In the genomic region with DNA sequence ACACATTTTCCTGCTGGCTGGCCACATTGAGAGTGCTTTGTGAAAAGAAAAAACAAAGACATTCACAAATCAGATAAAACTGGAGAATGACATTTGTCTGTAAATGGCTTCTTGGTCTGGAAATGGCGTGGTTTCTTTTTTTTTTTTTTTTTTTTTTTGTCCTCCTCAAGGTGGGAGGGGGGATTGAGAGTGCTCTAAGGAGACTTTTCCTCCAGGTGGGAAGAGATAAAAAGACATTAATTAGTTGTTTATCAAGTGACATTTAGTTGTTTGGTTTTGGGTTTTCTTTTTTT, we compare ENCODE assay signal across 8 cellular contexts. TPM values are rescaled to one million over a fixed set of nuclear protein-coding genes. Genes with fewer than 3 reads are reported as not detected.
DNase-seq lines count a peak whose midpoint lies in the region; ATAC-seq and TF ChIP-seq lines count a peak whose summit lies in the region.

No MANE protein-coding gene starts in this region.

- CTCF ChIA-PET in PC-3 (lab: Charles Lee) = no interaction called here

- H3K36me3 Mint-ChIP-seq in endodermal cell (ENCODE audit: low read depth) = peaks cover 20% of the 10 kb centered on the region

- peak overlapping the region; percentile 91 for H3K4me3 ChIP-seq in PC-3 (ENCODE audit: low read length)
- H3K4me3 ChIP-seq in endodermal cell (ENCODE audit: low read length) = peak overlapping the region; percentile 82
- H3K4me3 ChIP-seq in prostate gland = peak overlapping the region; percentile 69 to 81

- H3K36me3 ChIP-seq in PC-3 (ENCODE audit: low read depth, low read length) = peaks cover 25% of the 10 kb centered on the region; the same call in 1 of the 2 replicates
- peaks cover 28% of the 10 kb centered on the region for H3K36me3 ChIP-seq in endodermal cell (ENCODE audit: control insufficient read depth, insufficient read depth, low read length)
- no peaks in the 10 kb centered on the region for H3K36me3 ChIP-seq in prostate gland

- ATAC-seq in PC-3 (no peak), HG02973 (IDR thresholded peaks at IDR 0.05; ENCODE audit: unreplicated experiment) (no peak)

- no peaks in the 10 kb centered on the region for H3K27me3 Mint-ChIP-seq in endodermal cell (ENCODE audit: insufficient read depth)

- H2AFZ ChIP-seq in PC-3 (ENCODE audit: low read length) = peak overlapping the region; percentile 68

- POLR2A ChIA-PET in PC-3 (lab: Charles Lee; ENCODE audit: unreplicated experiment) = no interaction called here

- H3K27me3 ChIP-seq in PC-3 (ENCODE audit: low read length) = no peaks in the 10 kb centered on the region
- no peaks in the 10 kb centered on the region for H3K27me3 ChIP-seq in endodermal cell (ENCODE audit: control insufficient read depth, insufficient read depth, low read length, poor library complexity, severe bottlenecking)
- no peaks in the 10 kb centered on the region for H3K27me3 ChIP-seq in prostate gland (replicated peaks; ENCODE audit: insufficient read depth)

- H3K9me3 ChIP-seq in PC-3 (ENCODE audit: low read length) (no peaks in the 10 kb centered on the region), endodermal cell (ENCODE audit: control insufficient read depth, low read length) (no peaks in the 10 kb centered on the region), prostate gland (no peaks in the 10 kb centered on the region)

- peaks cover 66% of the 10 kb centered on the region for H3K79me2 ChIP-seq in PC-3 (ENCODE audit: low read length)

- DNase-seq in DMS 273 (lab: John Stamatoyannopoulos, UW; ENCODE audit: unreplicated experiment) (peak; percentile 53), DMS 273 treated with DMSO at 0.1 percent for 48 hours (lab: John Stamatoyannopoulos, UW) (no peak), PC-3 (no peak), endodermal cell (no peak), prostate gland (ENCODE audit: low spot score) (no peak), AML-193 (lab: John Stamatoyannopoulos, UW) (no peak), midbrain (lab: John Stamatoyannopoulos, UW) (no peak)

- no peaks in the 10 kb centered on the region for H3K9me2 ChIP-seq in PC-3 (replicated peaks; ENCODE audit: low read length)

- H3K4me1 Mint-ChIP-seq in endodermal cell = peaks cover 47% of the 10 kb centered on the region

- no peak for TF ChIP-seq POLR2A in prostate gland (IDR thresholded peaks at IDR 0.05)

- WGBS in endodermal cell (ENCODE audit: insufficient coverage in 1 of 2, insufficient read length in 1 of 2), 2 experiments = 0% methylated on average over 1 of the region's 1 CpG; no CpG with 5 or more reads in 1 of the 2 experiments
- 0% methylated on average over 1 of the region's 1 CpG for WGBS in prostate gland

- H4K20me1 ChIP-seq in PC-3 (ENCODE audit: low read length) = peaks cover 45% of the 10 kb centered on the region

- BruUV-seq in PC-3 (replicated peaks; lab: Mats Ljungman, UMichigan) = no TSS peak

- intact Hi-C loops in PC-3 (cut with micrococcal nuclease) (loop anchor here (5.0 kb wide), 2 partner anchors 89 to 139 kb away; a partner anchor contains a TSS), prostate gland (cut with DNase I) (loop anchor here (5.0 kb wide), 1 partner anchor 139 kb away; a partner anchor contains a TSS)

- H3K9ac ChIP-seq in PC-3 (ENCODE audit: low read length) (peak overlapping the region; percentile 86), endodermal cell (ENCODE audit: extremely low read depth, low read length, poor library complexity, severe bottlenecking) (peak overlapping the region; percentile 96)

- peak overlapping the region; percentile 98 for H3K27ac Mint-ChIP-seq in endodermal cell

- 0 out of 2 replicates have a peak overlapping the region, but pooled peaks have one; percentile 62 for H3K27ac ChIP-seq in PC-3 (ENCODE audit: low read length)
- H3K27ac ChIP-seq in endodermal cell (ENCODE audit: low read depth, low read length) = peak overlapping the region; percentile 81
- peak overlapping the region; percentile 98 to 100 for H3K27ac ChIP-seq in prostate gland

- H3K4me1 ChIP-seq in PC-3 (ENCODE audit: insufficient read depth, low read length) = peaks cover 25% of the 10 kb centered on the region
- peaks cover 21% of the 10 kb centered on the region for H3K4me1 ChIP-seq in endodermal cell (ENCODE audit: control insufficient read depth, insufficient read depth, low read length)
- H3K4me1 ChIP-seq in prostate gland (replicated peaks) = peaks cover 15% of the 10 kb centered on the region

- H3K4me2 ChIP-seq in PC-3 (ENCODE audit: low read length) = peak overlapping the region; percentile 78

- no peak for TF ChIP-seq CTCF in PC-3 (conservative IDR thresholded peaks at IDR 0.05; ENCODE audit: low read depth, low read length)
- no peak for TF ChIP-seq CTCF in endodermal cell (conservative IDR thresholded peaks at IDR 0.05)
- TF ChIP-seq CTCF in prostate gland (IDR thresholded peaks at IDR 0.05) = no peak

- H3K4me3 Mint-ChIP-seq in endodermal cell = peak overlapping the region; percentile 90

- no peaks in the 10 kb centered on the region for H3K9me3 Mint-ChIP-seq in endodermal cell

- no peaks in the 10 kb centered on the region for H3F3A ChIP-seq in PC-3 (ENCODE audit: low read length, unreplicated experiment)

RNA-seq across cellular contexts. Expression of a gene that starts 40.4 kb away (rescaled TPM):
- total RNA-seq in PC-3 (2014; rRNA removed) (694 and 822 TPM in 2 replicates), endodermal cell (1,000 to 10,000 TPM; 1,246 to 1,267 TPM), prostate gland (100 to 1,000 TPM; 644 to 900 TPM)
- polyA plus RNA-seq in endodermal cell (2013, experiment 1 of 2) = 1,275 TPM
- 1,251 TPM for polyA plus RNA-seq in endodermal cell (2013, experiment 2 of 2)

RNA-seq across cellular contexts. Expression of a gene that starts 42.2 kb away (rescaled TPM):
- 0.11 TPM in 1 of 2 replicates, not detected in the other for total RNA-seq in PC-3 (2014; rRNA removed)
- total RNA-seq in endodermal cell = 1 to 10 TPM; 9.3 to 9.7 TPM
- polyA plus RNA-seq in endodermal cell (2013, experiment 1 of 2) = 3.9 TPM
- polyA plus RNA-seq in endodermal cell (2013, experiment 2 of 2) = 2.5 TPM
- total RNA-seq in prostate gland = 1 to 10 TPM in 1 of 2 donors, under 1 TPM in 1; 0.50 to 1.8 TPM
